In the genomic region with DNA sequence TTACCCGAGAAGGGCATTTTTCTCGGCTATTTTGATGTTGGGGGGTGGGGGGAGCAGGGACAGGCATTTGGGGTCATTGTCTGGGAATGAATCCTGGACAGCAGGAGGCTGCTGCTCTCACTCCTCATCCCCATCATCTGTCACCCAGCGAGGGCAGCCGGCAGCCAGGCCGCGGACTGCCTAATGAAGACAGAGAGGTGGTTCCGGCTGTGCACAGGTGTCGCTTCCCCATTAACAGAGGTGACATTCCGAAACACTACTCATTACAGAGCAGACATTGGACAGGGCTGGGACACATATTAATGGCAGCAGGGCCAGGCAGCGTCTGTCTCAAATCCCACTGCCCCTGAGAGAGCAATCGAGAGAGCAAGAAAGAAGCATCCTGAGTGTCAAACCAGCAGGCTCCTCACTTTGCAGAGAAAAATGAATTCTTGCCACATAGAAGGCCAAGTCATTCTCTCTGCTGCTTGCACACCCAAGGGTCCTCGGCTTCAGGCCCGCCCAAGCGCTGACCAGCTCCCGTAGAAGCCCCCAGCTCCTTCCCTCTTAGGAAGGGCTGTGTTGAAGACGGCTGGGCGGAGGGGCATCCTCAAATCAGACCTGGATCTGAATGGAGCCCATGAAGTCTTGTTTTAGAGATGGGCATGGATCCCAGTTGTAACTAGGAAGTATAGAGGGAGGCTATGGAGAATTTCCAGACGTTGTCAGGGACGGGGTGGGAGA, we compare ENCODE assay signal across 9 cellular contexts. TPM values are rescaled to one million over a fixed set of nuclear protein-coding genes. Genes with fewer than 3 reads are reported as not detected.
DNase-seq lines count a peak whose midpoint lies in the region; ATAC-seq and TF ChIP-seq lines count a peak whose summit lies in the region.
"Had no signal": no experiment of that assay in that cellular context is flagged by ENCODE, and none has a peak within 500 bp of the region (broad histone marks: within the 10 kb centered on the region; RNA-seq: fewer than 3 reads in every experiment).

No MANE protein-coding gene starts in this region.

- H3K4me3 ChIP-seq in NT2/D1 (ENCODE audit: insufficient read length, low read depth) (no peak overlapping the region), endodermal cell (ENCODE audit: low read length) (peak overlapping the region; percentile 82)

- intact Hi-C loops in CD14-positive monocyte (cut with micrococcal nuclease) = no loop called here

- H3K9me3 Mint-ChIP-seq in CD14-positive monocyte = peaks cover 0 to 3% (median 0%) of the 10 kb centered on the region in 7 donors
- no peaks in the 10 kb centered on the region for H3K9me3 Mint-ChIP-seq in endodermal cell
- H3K9me3 Mint-ChIP-seq in nephron = no peaks in the 10 kb centered on the region

- H3K4me3 Mint-ChIP-seq in CD14-positive monocyte (peak overlapping the region; percentile 74 to 92), endodermal cell (peak overlapping the region; percentile 76), nephron (peak overlapping the region; percentile 78 to 88 (median 85))

- H3K27me3 ChIP-seq in NT2/D1 (ENCODE audit: insufficient read depth, insufficient read length) (peaks cover 17% of the 10 kb centered on the region), endodermal cell (ENCODE audit: control insufficient read depth, insufficient read depth, low read length, poor library complexity, severe bottlenecking) (no peaks in the 10 kb centered on the region)

- 88 to 93% methylated on average over 11 to 19 of the region's 19 CpGs for WGBS in endodermal cell (ENCODE audit: insufficient coverage in 1 of 2, insufficient read length in 1 of 2), 2 experiments

- no peak for TF ChIP-seq CTCF in CD14-positive monocyte (IDR thresholded peaks at IDR 0.05)
- TF ChIP-seq CTCF in endodermal cell (conservative IDR thresholded peaks at IDR 0.05) = no peak
- TF ChIP-seq CTCF in nephron (IDR thresholded peaks at IDR 0.05; ENCODE audit: unreplicated experiment in 3 of 3) = no peak

- H3K9ac ChIP-seq in NT2/D1 (ENCODE audit: insufficient read length, low read depth) (peak overlapping the region; percentile 16), endodermal cell (ENCODE audit: extremely low read depth, low read length, poor library complexity, severe bottlenecking) (no peak overlapping the region)

- H3K27ac ChIP-seq in endodermal cell (ENCODE audit: low read depth, low read length) = no peak overlapping the region

- H3K27me3 Mint-ChIP-seq in CD14-positive monocyte (ENCODE audit: low read depth in 3 of 3) (peaks cover 12 to 38% (median 29%) of the 10 kb centered on the region in 3 donors), endodermal cell (ENCODE audit: insufficient read depth) (peaks cover 43% of the 10 kb centered on the region), nephron (ENCODE audit: low read depth) (peaks cover 31% of the 10 kb centered on the region)

- H3K36me3 Mint-ChIP-seq in CD14-positive monocyte (no peaks in the 10 kb centered on the region), endodermal cell (ENCODE audit: low read depth) (no peaks in the 10 kb centered on the region), nephron (ENCODE audit: low read depth) (no peaks in the 10 kb centered on the region)

- no peak for DNase-seq in CD14-positive monocyte (ENCODE audit: low spot score)
- DNase-seq in NT2/D1 (ENCODE audit: low read depth, low spot score) = no peak
- peak; percentile 58 for DNase-seq in endodermal cell
- no peak for DNase-seq in amygdala (lab: John Stamatoyannopoulos, UW)
- no peak for DNase-seq in NCI-H526 (lab: John Stamatoyannopoulos, UW)
- DNase-seq: NCI-H510A treated with DMSO at 0.1 percent for 48 hours had no signal

- peaks cover 5% of the 10 kb centered on the region for H3K4me1 ChIP-seq in NT2/D1 (ENCODE audit: insufficient read depth, insufficient read length)
- no peaks in the 10 kb centered on the region for H3K4me1 ChIP-seq in endodermal cell (ENCODE audit: control insufficient read depth, insufficient read depth, low read length)

- H3K36me3 ChIP-seq in NT2/D1 (ENCODE audit: insufficient read depth, insufficient read length, low read length) = no peaks in the 10 kb centered on the region
- no peaks in the 10 kb centered on the region for H3K36me3 ChIP-seq in endodermal cell (ENCODE audit: control insufficient read depth, insufficient read depth, low read length)

- H3K4me1 Mint-ChIP-seq in CD14-positive monocyte (peaks cover 12% of the 10 kb centered on the region), endodermal cell (peaks cover 8% of the 10 kb centered on the region), nephron (peaks cover 33% of the 10 kb centered on the region)

- H3K9me3 ChIP-seq in NT2/D1 (ENCODE audit: insufficient read depth, low read length) (no peaks in the 10 kb centered on the region), endodermal cell (ENCODE audit: control insufficient read depth, low read length) (no peaks in the 10 kb centered on the region)

- no peak overlapping the region for H3K27ac Mint-ChIP-seq in CD14-positive monocyte
- H3K27ac Mint-ChIP-seq in endodermal cell = no peak overlapping the region
- H3K27ac Mint-ChIP-seq in nephron = peak overlapping the region in 2 of 3 experiments; percentile 65 to 80

- no peak for ATAC-seq in HG03097 (IDR thresholded peaks at IDR 0.05; ENCODE audit: low FRiP score, unreplicated experiment)
- ATAC-seq in HG03139 (IDR thresholded peaks at IDR 0.05; ENCODE audit: unreplicated experiment) = no peak

RNA-seq across cellular contexts. Expression of a gene that starts 8.0 kb away (rescaled TPM):
- polyA plus RNA-seq in CD14-positive monocyte = not detected
- total RNA-seq in endodermal cell = 10 to 100 TPM; 13.5 to 16.7 TPM
- 20.5 TPM for polyA plus RNA-seq in endodermal cell (2013, experiment 1 of 2)
- 20.2 TPM for polyA plus RNA-seq in endodermal cell (2013, experiment 2 of 2)

RNA-seq across cellular contexts. Expression of a gene that starts 25.9 kb away (rescaled TPM):
- polyA plus RNA-seq in CD14-positive monocyte = not detected
- total RNA-seq in endodermal cell = 1 to 10 TPM; 7.4 to 7.6 TPM
- polyA plus RNA-seq in endodermal cell (2013, experiment 1 of 2) = 9.3 TPM
- 9.8 TPM for polyA plus RNA-seq in endodermal cell (2013, experiment 2 of 2)

Comparison
In these comparisons a context has a peak if more than half of its experiments do, and no peak if none do; other contexts are left out.
1. H3K27ac Mint-ChIP-seq: peak in nephron (2 of 3); none in CD14-positive monocyte (0 of 7) and endodermal cell (single experiment).
2. Peak in every context shown above with its lines, with median percentiles within 50 percentile points of each other: H3K4me3 Mint-ChIP-seq.